In genomic region chr22:43825651-43826050, GRCh38 we compare ENCODE assay signal across 17 cellular contexts. TPM values are rescaled to one million over a fixed set of nuclear protein-coding genes. Genes with fewer than 3 reads are reported as not detected.
DNase-seq lines count a peak whose midpoint lies in the region; ATAC-seq lines count a peak whose summit lies in the region.
"Had no signal": no experiment of that assay in that cellular context is flagged by ENCODE, and none has a peak within 500 bp of the region (broad histone marks: within the 10 kb centered on the region; RNA-seq: fewer than 3 reads in every experiment).

No MANE protein-coding gene starts in this region.

- no peaks in the 10 kb centered on the region for H3K9me3 ChIP-seq in GM23248 (ENCODE audit: low read depth)
- H3K9me3 ChIP-seq: BLaER1 treated with 17β-estradiol and CSF1 and Interleukin-3, amounts not matched to agents 10 nM and 100 nM had no signal

- no peaks in the 10 kb centered on the region for H3K36me3 ChIP-seq in GM23248 (ENCODE audit: low read depth)
- H3K36me3 ChIP-seq: BLaER1 treated with 17β-estradiol and CSF1 and Interleukin-3, amounts not matched to agents 10 nM and 100 nM had no signal

- peak overlapping the region; percentile 66 for H2AFZ ChIP-seq in GM23248

- 17 to 18% methylated on average over 11 of the region's 11 CpGs for WGBS in GM23248 (ENCODE audit: low coverage in 1 of 2, low lambda C conversion rate in 2 of 2, missing lambda C conversion rate in 2 of 2), 2 experiments

- ATAC-seq in sciatic nerve (no peak), GM21723 (IDR thresholded peaks at IDR 0.05; ENCODE audit: unreplicated experiment) (no peak)
- ATAC-seq: CD8-positive, alpha-beta T cell; HepG2; Panc1 had no signal

- H3K4me3 ChIP-seq in GM23248 = no peak overlapping the region
- H3K4me3 ChIP-seq: BLaER1 treated with 17β-estradiol and CSF1 and Interleukin-3, amounts not matched to agents 10 nM and 100 nM had no signal

- DNase-seq in GM23248 (peak; percentile 22), islet precursor cell (peak; percentile 8), sciatic nerve (ENCODE audit: low spot score) (peak; percentile 23), NCI-H2107 (lab: John Stamatoyannopoulos, UW) (no peak), NCI-H146 treated with DMSO at 0.1 percent for 48 hours (lab: John Stamatoyannopoulos, UW; ENCODE audit: unreplicated experiment) (no peak), epidermal melanocyte (ENCODE audit: insufficient read length, low spot score) (no peak)
- DNase-seq: Calu3, KBM-7, NCI-H1105, NCI-H2081 treated with DMSO at 0.1 percent for 48 hours had no signal

- H3K4me1 ChIP-seq in GM23248 (ENCODE audit: insufficient read depth) = peaks cover 17% of the 10 kb centered on the region

- no peak overlapping the region for H3K9ac ChIP-seq in GM23248

- peaks cover 22% of the 10 kb centered on the region for H3F3A ChIP-seq in GM23248 (ENCODE audit: insufficient read depth)

- H4K20me1 ChIP-seq in GM23248 (ENCODE audit: insufficient read depth) = no peaks in the 10 kb centered on the region

- no peaks in the 10 kb centered on the region for H3K27me3 ChIP-seq in GM23248 (replicated peaks; ENCODE audit: insufficient read depth)

- H3K9me2 ChIP-seq in GM23248 (ENCODE audit: insufficient read depth) = no peaks in the 10 kb centered on the region

- H3K27ac ChIP-seq in GM23248 (no peak overlapping the region), angular gyrus (ENCODE audit: low read depth, low read length) (peak overlapping the region; percentile 46)
- H3K27ac ChIP-seq: BLaER1 treated with 17β-estradiol and CSF1 and Interleukin-3, amounts not matched to agents 10 nM and 100 nM had no signal

- H3K79me2 ChIP-seq in GM23248 (ENCODE audit: insufficient read depth) = no peaks in the 10 kb centered on the region

- in situ Hi-C loops in GM23248 (cut with MboI) = no loop called here

- peak overlapping the region; percentile 73 for H3K4me2 ChIP-seq in GM23248 (ENCODE audit: unreplicated experiment)

- intact Hi-C loops in sciatic nerve (cut with DNase I) = no loop called here

RNA-seq across cellular contexts. Expression of gene EFCAB6, which starts 13.5 kb away (rescaled TPM):
- 1.5 and 3.5 TPM in 2 replicates for total RNA-seq in GM23248 (2014; rRNA removed; shearing (Covaris generic))
- 2.0 and 2.1 TPM in 2 replicates for polyA plus RNA-seq in GM23248 (2016; fragmentation: Nextera tagmentation; extraction: Ambion mirVana)
- 4.4 TPM for total RNA-seq in sciatic nerve
- total RNA-seq: HepG2 had no signal
- polyA plus RNA-seq: HepG2 had no signal

RNA-seq across cellular contexts. Expression of gene SULT4A1, which starts 36.7 kb away (rescaled TPM):
- total RNA-seq in GM23248 (2014; rRNA removed; shearing (Covaris generic)) = not detected in 2 replicates
- not detected in 2 replicates for polyA plus RNA-seq in GM23248 (2016; fragmentation: Nextera tagmentation; extraction: Ambion mirVana)
- 0.27 TPM for total RNA-seq in sciatic nerve
- total RNA-seq: CD8-positive, alpha-beta T cell; HepG2; NCI-H460 had no signal
- polyA plus RNA-seq: HepG2 had no signal

Comparison
In these comparisons a context has a peak if more than half of its experiments do, and no peak if none do; other contexts are left out.
1. DNase-seq: peak in GM23248 (single experiment), islet precursor cell (single experiment) and sciatic nerve (single experiment); none in NCI-H2107 (single experiment), NCI-H146 treated with DMSO at 0.1 percent for 48 hours (single experiment) and epidermal melanocyte (single experiment).